ENCODE assay signal across 4 cellular contexts in genomic region chr10:115828171-115828570, GRCh38.
A peak's percentile ranks its signal among the peaks of the same experiment; 100 is the strongest.
DNase-seq lines count a peak whose midpoint lies in the region; ATAC-seq and TF ChIP-seq lines count a peak whose summit lies in the region.
"Not testable (repeated sequence)": the region's sequence is repeated elsewhere in the genome, so short reads cannot be mapped to it uniquely, and the experiment has no call there.

No MANE protein-coding gene starts in this region.

- peaks cover 0 to 14% (median 3%) of the 10 kb centered on the region in 4 donors for H3K4me1 ChIP-seq in esophagus muscularis mucosa
- H3K4me1 ChIP-seq in left ventricle myocardium inferior; right cardiac atrium (ENCODE audit: control insufficient read depth, insufficient read depth, low read length): not testable (repeated sequence)

- H3K9me3 ChIP-seq in esophagus muscularis mucosa; right cardiac atrium (ENCODE audit: control insufficient read depth, low read length): not testable (repeated sequence)
- H3K9me3 ChIP-seq in left ventricle myocardium inferior (replicated peaks) = peaks cover 20% of the 10 kb centered on the region

- intact Hi-C loops in esophagus muscularis mucosa (cut with DNase I); left ventricle myocardium inferior (cut with micrococcal nuclease): not testable (repeated sequence)
- intact Hi-C loops in Right ventricle myocardium inferior (cut with DNase I) = loop anchor here (10.0 kb wide), 1 partner anchor 117 kb away; no protein-coding TSS in a partner anchor
- intact Hi-C loops in right cardiac atrium (cut with DNase I) = loop anchor here in 1 of 4 donors (10.0 kb wide), 1 partner anchor 457 kb away; no protein-coding TSS in a partner anchor

- H3K4me3 ChIP-seq in esophagus muscularis mucosa; left ventricle myocardium inferior; right cardiac atrium (ENCODE audit: low read length): not testable (repeated sequence)

- not testable (repeated sequence) for TF ChIP-seq POLR2A in esophagus muscularis mucosa (IDR thresholded peaks at IDR 0.05; ENCODE audit: low read depth)

- not testable (repeated sequence) for H3K27me3 ChIP-seq in esophagus muscularis mucosa; left ventricle myocardium inferior (ENCODE audit: low read depth); right cardiac atrium (ENCODE audit: control insufficient read depth, insufficient read depth)

- not testable (repeated sequence) for TF ChIP-seq CTCF in esophagus muscularis mucosa (IDR thresholded peaks at IDR 0.05); left ventricle myocardium inferior (IDR thresholded peaks at IDR 0.05; ENCODE audit: borderline replicate concordance)

- DNase-seq in esophagus muscularis mucosa (ENCODE audit: extremely low spot score); left ventricle myocardium inferior: not testable (repeated sequence)
- DNase-seq in Right ventricle myocardium inferior (ENCODE audit: missing footprints) = peak; percentile 30
- peak in 2 of 3 donors; percentile 28 to 42 for DNase-seq in right cardiac atrium

- ATAC-seq in Right ventricle myocardium inferior (peak; percentile 51), right cardiac atrium (peak in 1 of 2 donors; percentile 35)

- TF ChIP-seq EP300 in esophagus muscularis mucosa (IDR thresholded peaks at IDR 0.05) = not testable (repeated sequence)

- H3K27ac ChIP-seq in esophagus muscularis mucosa (replicated peaks in 1 of 4) = peak overlapping the region; percentile 21 to 61 (median 56)
- peak overlapping the region; percentile 33 for H3K27ac ChIP-seq in left ventricle myocardium inferior (replicated peaks)
- not testable (repeated sequence) for H3K27ac ChIP-seq in right cardiac atrium (ENCODE audit: low read length)

- H3K36me3 ChIP-seq in esophagus muscularis mucosa, left ventricle myocardium inferior: not testable (repeated sequence)

- WGBS in esophagus muscularis mucosa = 95% methylated on average over 5 of the region's 5 CpGs
- WGBS in right cardiac atrium = 75% methylated on average over 5 of the region's 5 CpGs
